In genomic region chr6:49549691-49550412, GRCh38 we compare ENCODE assay signal across 1 cellular context.
A peak's percentile ranks its signal among the peaks of the same experiment; 100 is the strongest.
TF ChIP-seq lines count a peak whose summit lies in the region.

No MANE protein-coding gene starts in this region.

TF ChIP-seq in HEK293, 187 proteins besides CTCF, POLR2A, EP300 and RAD21 (continued from another document):
- no peak for TF ChIP-seq SP3 (tag by site-specific recombination; IDR thresholded peaks at IDR 0.05)
- no peak for TF ChIP-seq KLF1 (tag by site-specific recombination; IDR thresholded peaks at IDR 0.05)
- no peak for TF ChIP-seq ZNF785 (tag by site-specific recombination; IDR thresholded peaks at IDR 0.05)
- no peak for TF ChIP-seq ZBTB17 (tag by site-specific recombination; IDR thresholded peaks at IDR 0.05)
- no peak for TF ChIP-seq KLF16 (tag by site-specific recombination; IDR thresholded peaks at IDR 0.05)
- peak; percentile 52; the same call in 1 of the 2 replicates for TF ChIP-seq ZNF530 (tag by site-specific recombination; IDR thresholded peaks at IDR 0.05; ENCODE audit: low read depth)
- TF ChIP-seq ZNF175 (tag by site-specific recombination; IDR thresholded peaks at IDR 0.05): no peak
- no peak for TF ChIP-seq GLI4 (tag by site-specific recombination; IDR thresholded peaks at IDR 0.05)
- no peak for TF ChIP-seq ZSCAN30 (tag by site-specific recombination; IDR thresholded peaks at IDR 0.05)
- no peak for TF ChIP-seq KLF9 (tag by site-specific recombination; IDR thresholded peaks at IDR 0.05; ENCODE audit: low read depth)
- TF ChIP-seq ZNF19 (tag by site-specific recombination; IDR thresholded peaks at IDR 0.05; ENCODE audit: low read depth): no peak
- TF ChIP-seq ZFP3 (tag by site-specific recombination; IDR thresholded peaks at IDR 0.05; ENCODE audit: low read depth): no peak
- no peak for TF ChIP-seq ZSCAN23 (tag by site-specific recombination; IDR thresholded peaks at IDR 0.05)
- no peak for TF ChIP-seq OSR2 (tag by site-specific recombination; IDR thresholded peaks at IDR 0.05)
- no peak for TF ChIP-seq ZNF202 (tag by site-specific recombination; IDR thresholded peaks at IDR 0.05; ENCODE audit: borderline replicate concordance)
- no peak for TF ChIP-seq ZNF561 (tag by site-specific recombination; IDR thresholded peaks at IDR 0.05; ENCODE audit: borderline replicate concordance)
- no peak for TF ChIP-seq ZNF692 (tag by site-specific recombination; IDR thresholded peaks at IDR 0.05)
- no peak for TF ChIP-seq ZIC2 (tag by site-specific recombination; IDR thresholded peaks at IDR 0.05)
- TF ChIP-seq PRDM1 (tag by site-specific recombination; IDR thresholded peaks at IDR 0.05): no peak
- 0 out of 2 replicates have a peak, but pooled peaks have one; percentile 30 for TF ChIP-seq ZNF664 (tag by site-specific recombination; IDR thresholded peaks at IDR 0.05)
- peak; percentile 43 for TF ChIP-seq ZNF654 (tag by site-specific recombination; IDR thresholded peaks at IDR 0.05; ENCODE audit: low read depth)
- TF ChIP-seq ZNF112 (tag by site-specific recombination; IDR thresholded peaks at IDR 0.05): no peak
- no peak; the same call in 1 of the 2 replicates for TF ChIP-seq ZFP69B (tag by site-specific recombination; IDR thresholded peaks at IDR 0.05)
- no peak for TF ChIP-seq ZNF138 (tag by site-specific recombination; IDR thresholded peaks at IDR 0.05; ENCODE audit: borderline replicate concordance)
- no peak for TF ChIP-seq ZSCAN16 (tag by site-specific recombination; IDR thresholded peaks at IDR 0.05)
- no peak for TF ChIP-seq ZNF514 (tag by site-specific recombination; IDR thresholded peaks at IDR 0.05)
- no peak for TF ChIP-seq TRIM28 (IDR thresholded peaks at IDR 0.05; ENCODE audit: borderline replicate concordance, low read length)
- TF ChIP-seq ZNF341 (tag by site-specific recombination; IDR thresholded peaks at IDR 0.05; ENCODE audit: low read depth): no peak
- TF ChIP-seq ZNF2 (tag by site-specific recombination; IDR thresholded peaks at IDR 0.05): no peak
- no peak for TF ChIP-seq ZNF211 (tag by site-specific recombination; IDR thresholded peaks at IDR 0.05; ENCODE audit: low read depth)
- no peak for TF ChIP-seq ZNF830 (tag by site-specific recombination; IDR thresholded peaks at IDR 0.05; ENCODE audit: low read depth)
- TF ChIP-seq ZNF174 (tag by site-specific recombination; IDR thresholded peaks at IDR 0.05): no peak
- no peak for TF ChIP-seq ZBTB1 (tag by site-specific recombination; IDR thresholded peaks at IDR 0.05)
- TF ChIP-seq ZNF48 (tag by site-specific recombination; IDR thresholded peaks at IDR 0.05): no peak
- TF ChIP-seq ZNF248 (tag by site-specific recombination; IDR thresholded peaks at IDR 0.05): no peak
- TF ChIP-seq ZNF548 (tag by site-specific recombination; IDR thresholded peaks at IDR 0.05): no peak
- no peak for TF ChIP-seq MYNN (tag by site-specific recombination; IDR thresholded peaks at IDR 0.05; ENCODE audit: borderline replicate concordance)
- TF ChIP-seq ZNF600 (tag by site-specific recombination; IDR thresholded peaks at IDR 0.05): no peak
- peak; percentile 25; the same call in 1 of the 2 replicates for TF ChIP-seq ZXDB (tag by site-specific recombination; IDR thresholded peaks at IDR 0.05)
- TF ChIP-seq ZNF302 (tag by site-specific recombination; IDR thresholded peaks at IDR 0.05; ENCODE audit: low read depth): no peak
- TF ChIP-seq ZNF626 (tag by site-specific recombination; IDR thresholded peaks at IDR 0.05): no peak
- no peak for TF ChIP-seq ZNF510 (tag by site-specific recombination; IDR thresholded peaks at IDR 0.05; ENCODE audit: insufficient replicate concordance)
- no peak for TF ChIP-seq SCRT1 (tag by site-specific recombination; IDR thresholded peaks at IDR 0.05; ENCODE audit: borderline replicate concordance)
- no peak for TF ChIP-seq ZNF121 (tag by site-specific recombination; IDR thresholded peaks at IDR 0.05)
- no peak for TF ChIP-seq EGR2 (tag by site-specific recombination; IDR thresholded peaks at IDR 0.05; ENCODE audit: low read depth)
- TF ChIP-seq FEZF1 (tag by site-specific recombination; IDR thresholded peaks at IDR 0.05): no peak
- no peak for TF ChIP-seq ZNF184 (tag by site-specific recombination; IDR thresholded peaks at IDR 0.05)
- peak; percentile 59; the same call in 1 of the 2 replicates for TF ChIP-seq ZBTB8A (tag by site-specific recombination; IDR thresholded peaks at IDR 0.05)
- TF ChIP-seq GFI1B (tag by site-specific recombination; IDR thresholded peaks at IDR 0.05): no peak
